ENCODE assay signal across 16 cellular contexts in the genomic region with DNA sequence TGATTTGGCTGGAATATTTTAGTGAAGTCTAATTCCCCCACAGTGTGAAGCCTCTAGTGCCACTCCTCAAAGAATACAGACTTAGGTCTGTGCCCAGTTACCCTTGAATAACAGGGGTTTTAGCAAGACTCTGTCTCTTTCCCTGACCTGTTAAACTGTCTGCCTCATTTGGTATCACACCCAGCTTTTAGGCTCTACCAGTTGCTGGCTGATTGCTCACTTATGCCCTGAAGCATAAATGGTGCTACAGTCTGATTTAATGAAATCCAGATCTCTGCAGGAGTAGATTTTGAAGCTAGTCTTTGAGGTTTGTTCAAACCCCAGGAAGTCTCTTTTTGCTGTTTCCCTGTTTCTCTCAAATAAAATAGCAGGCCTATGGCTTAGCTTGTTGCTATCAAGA. TPM values are rescaled to one million over a fixed set of nuclear protein-coding genes. Genes with fewer than 3 reads are reported as not detected.
DNase-seq lines count a peak whose midpoint lies in the region; ATAC-seq and TF ChIP-seq lines count a peak whose summit lies in the region.
"Had no signal": no experiment of that assay in that cellular context is flagged by ENCODE, and none has a peak within 500 bp of the region (broad histone marks: within the 10 kb centered on the region; RNA-seq: fewer than 3 reads in every experiment).

No MANE protein-coding gene starts in this region.

- DNase-seq in AG09319 (ENCODE audit: extremely low read depth, low read depth), result peak; percentile 2
- peak; percentile 6 for DNase-seq in M059J (ENCODE audit: low read depth)
- peak; percentile 72 for DNase-seq in epithelial cell of esophagus (ENCODE audit: low read depth)
- DNase-seq in stimulated activated CD4-positive, alpha-beta T cell treated with anti-CD3 and anti-CD28 coated beads, Interleukin-1b, Interleukin-23, amount 100 ng/mL, for 48 hours, result no peak
- DNase-seq: H7, IMR-90, MV-4-11, NCI-H1436, NCI-H2081 treated with DMSO at 0.1 percent for 48 hours, NCI-H524, SIG-M5 had no signal

- H3K27ac Mint-ChIP-seq in nephron, result peak overlapping the region in 2 of 3 experiments; percentile 57 to 70
- H3K27ac Mint-ChIP-seq: B cell had no signal

- TF ChIP-seq CTCF in AG09319 (IDR thresholded peaks at IDR 0.05; ENCODE audit: low read depth, low read length) (no peak), epithelial cell of esophagus (IDR thresholded peaks at IDR 0.05; ENCODE audit: insufficient read depth, low read depth, low read length, missing control alignments) (no peak), nephron (IDR thresholded peaks at IDR 0.05; ENCODE audit: unreplicated experiment in 3 of 3) (no peak)

- H3K27me3 Mint-ChIP-seq in nephron (ENCODE audit: low read depth), result no peaks in the 10 kb centered on the region
- H3K27me3 Mint-ChIP-seq: B cell had no signal

- H3K4me1 Mint-ChIP-seq in nephron, result no peaks in the 10 kb centered on the region

- no peak overlapping the region for H3K4me3 Mint-ChIP-seq in nephron
- H3K4me3 Mint-ChIP-seq: B cell had no signal

- H3K9me3 Mint-ChIP-seq in nephron, result peaks cover 28% of the 10 kb centered on the region

- no peak overlapping the region for H3K4me3 ChIP-seq in epithelial cell of esophagus (ENCODE audit: low read length)
- H3K4me3 ChIP-seq: A549 had no signal

- ATAC-seq in GM19328 (IDR thresholded peaks at IDR 0.05; ENCODE audit: unreplicated experiment), result no peak
- ATAC-seq in HG03108 (IDR thresholded peaks at IDR 0.05; ENCODE audit: unreplicated experiment), result no peak
- ATAC-seq: A549 had no signal

- no peaks in the 10 kb centered on the region for H3K36me3 Mint-ChIP-seq in nephron (ENCODE audit: low read depth)

RNA-seq across cellular contexts. Expression of a gene that starts 45.2 kb away (rescaled TPM):
- 5.3 and 8.9 TPM in 2 replicates for total RNA-seq in M059J (2014; rRNA removed; shearing (Covaris generic))

RNA-seq across cellular contexts. Expression of a gene that starts 53.7 kb away (rescaled TPM):
- total RNA-seq in M059J (2014; rRNA removed; shearing (Covaris generic)), result 26.9 and 37.4 TPM in 2 replicates
